ENCODE assay signal across 9 cellular contexts in genomic region chr19:10000171-10000826, GRCh38. TPM values are rescaled to one million over a fixed set of nuclear protein-coding genes. Genes with fewer than 3 reads are reported as not detected.
DNase-seq lines count a peak whose midpoint lies in the region; FAIRE-seq and TF ChIP-seq lines count a peak whose summit lies in the region.
"Had no signal": no experiment of that assay in that cellular context is flagged by ENCODE, and none has a peak within 500 bp of the region (broad histone marks: within the 10 kb centered on the region; RNA-seq: fewer than 3 reads in every experiment).

No MANE protein-coding gene starts in this region.

- peak overlapping the region in 1 of 8 donors; percentile 54 for H3K4me3 Mint-ChIP-seq in CD4-positive, alpha-beta memory T cell
- H3K4me3 Mint-ChIP-seq: T-helper 1 cell treated with Interleukin-12 subunit alpha and Interleukin-12 subunit beta and Interleukin-4 antibody, amounts not matched to agents 30 μg/mL and 1 μg/mL, for 36 hours had no signal

- DNase-seq in CD4-positive, alpha-beta memory T cell: peak; percentile 54 to 64 (median 61)
- DNase-seq in HFF-Myc (ENCODE audit: extremely low read depth, low read depth) (no peak), RKO (ENCODE audit: low spot score) (peak; percentile 71), foreskin fibroblast (peak in 1 of 2 donors; percentile 82), posterior cingulate gyrus (peak in 8 of 10 donors; percentile 49 to 93 (median 60)), urothelium cell line (ENCODE audit: low spot score) (peak; percentile 83), foreskin melanocyte (no peak)
- peak; percentile 33 to 44 for DNase-seq in activated T-helper 1 cell treated with anti-CD3 and anti-CD28 coated beads, Interleukin-2, amount 50 U/mL, for 16 hours (ENCODE audit: low read depth in 1 of 2, low spot score in 1 of 2)

- CTCF ChIA-PET in CD4-positive, alpha-beta memory T cell (lab: Charles Lee; ENCODE audit: partially characterized antibody): interaction anchor here (0.6 to 4.3 kb wide), 15 partner anchors 9 to 375 kb away, joined by 3 to 32 read pairs (median 4); partner anchors contain the start of gene COL5A3

- no peak for FAIRE-seq in urothelium cell line (lab: Jason Lieb, UNC)

- peak overlapping the region in 2 of 7 donors; percentile 31 to 38 for H3K27ac Mint-ChIP-seq in CD4-positive, alpha-beta memory T cell
- H3K27ac Mint-ChIP-seq: T-helper 1 cell treated with Interleukin-12 subunit alpha and Interleukin-12 subunit beta and Interleukin-4 antibody, amounts not matched to agents 30 μg/mL and 1 μg/mL, for 36 hours had no signal

- no peak overlapping the region for H3K27ac ChIP-seq in CD4-positive, alpha-beta memory T cell (ENCODE audit: low read depth, low read length)

- H3K9me3 ChIP-seq in CD4-positive, alpha-beta memory T cell (ENCODE audit: control insufficient read depth in 1 of 2, low read length in 2 of 2): no peaks in the 10 kb centered on the region

- H3K4me1 ChIP-seq in CD4-positive, alpha-beta memory T cell (ENCODE audit: insufficient read depth, low read length): peaks cover 25% of the 10 kb centered on the region

- TF ChIP-seq CTCF in HFF-Myc (IDR thresholded peaks at IDR 0.05; ENCODE audit: low read depth, low read length, missing control alignments) (peak; percentile 96), foreskin fibroblast (IDR thresholded peaks at IDR 0.05; ENCODE audit: low read depth, low read length) (peak; percentile 93)

- peaks cover 26 to 33% of the 10 kb centered on the region in 2 donors for H3K27me3 Mint-ChIP-seq in CD4-positive, alpha-beta memory T cell

- no peaks in the 10 kb centered on the region for H3K27me3 ChIP-seq in CD4-positive, alpha-beta memory T cell (ENCODE audit: insufficient read depth, low read length)

- H3K36me3 Mint-ChIP-seq in CD4-positive, alpha-beta memory T cell: peaks cover 0 to 7% of the 10 kb centered on the region in 2 donors

- peaks cover 0 to 2% (median 0%) of the 10 kb centered on the region in 8 donors for H3K9me3 Mint-ChIP-seq in CD4-positive, alpha-beta memory T cell
- H3K9me3 Mint-ChIP-seq: T-helper 1 cell treated with Interleukin-12 subunit alpha and Interleukin-12 subunit beta and Interleukin-4 antibody, amounts not matched to agents 30 μg/mL and 1 μg/mL, for 36 hours had no signal

- H3K4me3 ChIP-seq in CD4-positive, alpha-beta memory T cell (ENCODE audit: low read length in 2 of 2): no peak overlapping the region
- H3K4me3 ChIP-seq in HFF-Myc (replicated peaks; ENCODE audit: low read depth, low read length) (no peak overlapping the region), foreskin fibroblast (ENCODE audit: low read depth in 1 of 2, low read length in 2 of 2) (no peak overlapping the region)

- POLR2A ChIA-PET in CD4-positive, alpha-beta memory T cell (lab: Charles Lee; ENCODE audit: partially characterized antibody): interaction anchor here (1.2 kb wide), 1 partner anchor 8 kb away, joined by 5 read pairs; no protein-coding TSS in a partner anchor

- intact Hi-C loops in CD4-positive, alpha-beta memory T cell (cut with micrococcal nuclease): loop anchor here (1.0 to 5.0 kb wide), 2 partner anchors 69 to 373 kb away; no protein-coding TSS in a partner anchor
- intact Hi-C loops in posterior cingulate gyrus (cut with DNase I): no loop called here

- no peaks in the 10 kb centered on the region for H3K36me3 ChIP-seq in CD4-positive, alpha-beta memory T cell (ENCODE audit: insufficient read depth, low read length)

- H3K4me1 Mint-ChIP-seq in CD4-positive, alpha-beta memory T cell: peaks cover 6 to 31% (median 19%) of the 10 kb centered on the region in 4 donors

RNA-seq across cellular contexts. Expression of gene COL5A3, which starts 10.0 kb away (rescaled TPM):
- 1 to 10 TPM; 3.5 to 4.3 TPM for total RNA-seq in CD4-positive, alpha-beta memory T cell
- under 1 TPM; 0.07 to 0.45 TPM for polyA plus RNA-seq in CD4-positive, alpha-beta memory T cell

RNA-seq across cellular contexts. Expression of gene RDH8, which starts 13.0 kb away (rescaled TPM):
- not detected for total RNA-seq in CD4-positive, alpha-beta memory T cell
- not detected for polyA plus RNA-seq in CD4-positive, alpha-beta memory T cell

Comparison
In these comparisons a context has a peak if more than half of its experiments do, and no peak if none do; other contexts are left out.
1. DNase-seq: peak in CD4-positive, alpha-beta memory T cell (5 of 5), RKO (single experiment), activated T-helper 1 cell treated with anti-CD3 and anti-CD28 coated beads, Interleukin-2, amount 50 U/mL, for 16 hours (2 of 2), posterior cingulate gyrus (8 of 10) and urothelium cell line (single experiment); none in HFF-Myc (single experiment) and foreskin melanocyte (single experiment).